1 cellular context compared by ENCODE assay signal in the genomic region with DNA sequence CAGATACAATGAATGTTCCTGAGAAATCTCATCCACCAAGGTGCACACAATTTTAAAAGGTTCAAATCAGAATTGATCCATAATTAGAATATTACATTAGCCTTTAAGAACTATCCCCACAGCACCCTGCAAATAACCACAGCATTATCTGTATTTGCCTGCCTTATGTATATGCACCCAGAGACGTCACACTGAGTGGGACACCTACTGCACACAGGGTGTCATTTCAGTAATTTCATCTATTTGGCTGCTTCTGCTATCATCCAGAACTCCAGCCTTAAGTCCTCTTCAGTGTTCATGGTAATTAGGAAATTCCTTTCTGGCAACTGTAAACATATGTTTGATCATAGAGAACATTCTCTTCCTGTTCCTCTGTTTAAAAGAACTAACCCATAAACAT.
TF ChIP-seq lines count a peak whose summit lies in the region.

No MANE protein-coding gene starts in this region.

TF ChIP-seq in HCT116, 20 proteins besides CTCF, POLR2A, EP300 and RAD21 (continued from another document):
- TF ChIP-seq, protein P1, sequence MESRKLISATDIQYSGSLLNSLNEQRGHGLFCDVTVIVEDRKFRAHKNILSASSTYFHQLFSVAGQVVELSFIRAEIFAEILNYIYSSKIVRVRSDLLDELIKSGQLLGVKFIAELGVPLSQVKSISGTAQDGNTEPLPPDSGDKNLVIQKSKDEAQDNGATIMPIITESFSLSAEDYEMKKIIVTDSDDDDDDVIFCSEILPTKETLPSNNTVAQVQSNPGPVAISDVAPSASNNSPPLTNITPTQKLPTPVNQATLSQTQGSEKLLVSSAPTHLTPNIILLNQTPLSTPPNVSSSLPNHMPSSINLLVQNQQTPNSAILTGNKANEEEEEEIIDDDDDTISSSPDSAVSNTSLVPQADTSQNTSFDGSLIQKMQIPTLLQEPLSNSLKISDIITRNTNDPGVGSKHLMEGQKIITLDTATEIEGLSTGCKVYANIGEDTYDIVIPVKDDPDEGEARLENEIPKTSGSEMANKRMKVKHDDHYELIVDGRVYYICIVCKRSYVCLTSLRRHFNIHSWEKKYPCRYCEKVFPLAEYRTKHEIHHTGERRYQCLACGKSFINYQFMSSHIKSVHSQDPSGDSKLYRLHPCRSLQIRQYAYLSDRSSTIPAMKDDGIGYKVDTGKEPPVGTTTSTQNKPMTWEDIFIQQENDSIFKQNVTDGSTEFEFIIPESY (IDR thresholded peaks at IDR 0.05; ENCODE audit: extremely low read depth, insufficient replicate concordance, low read length), result no peak
- TF ChIP-seq POLR2AphosphoS5 (IDR thresholded peaks at IDR 0.05; ENCODE audit: low read depth, low read length) (no peak), SIN3A (IDR thresholded peaks at IDR 0.05; ENCODE audit: low read depth) (no peak), CBX3 (IDR thresholded peaks at IDR 0.05; ENCODE audit: low read depth) (no peak)
- TF ChIP-seq, protein P2, sequence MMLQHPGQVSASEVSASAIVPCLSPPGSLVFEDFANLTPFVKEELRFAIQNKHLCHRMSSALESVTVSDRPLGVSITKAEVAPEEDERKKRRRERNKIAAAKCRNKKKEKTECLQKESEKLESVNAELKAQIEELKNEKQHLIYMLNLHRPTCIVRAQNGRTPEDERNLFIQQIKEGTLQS (IDR thresholded peaks at IDR 0.05), result no peak
